ENCODE assay signal across 8 cellular contexts in the genomic region with DNA sequence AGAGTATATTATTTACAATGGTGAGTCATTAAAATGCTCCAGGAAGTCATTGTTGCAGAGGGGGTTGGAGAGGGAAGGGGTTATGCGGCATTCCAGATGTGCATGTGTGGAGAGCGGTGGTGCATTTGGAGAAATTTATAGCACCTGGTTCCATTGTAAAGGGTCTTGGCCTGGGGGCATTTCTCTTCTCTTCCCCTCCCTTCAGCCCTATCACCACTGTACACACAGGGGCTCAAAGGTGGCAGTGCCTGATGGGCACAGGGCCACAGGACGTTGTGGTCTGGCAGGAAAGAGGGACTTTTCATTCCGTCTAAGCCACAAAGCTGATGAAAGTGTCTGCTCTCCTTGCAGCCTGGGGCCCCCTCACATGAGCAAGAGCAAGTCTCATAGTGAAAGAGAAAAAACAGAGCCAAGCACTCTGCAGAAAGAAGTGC.
DNase-seq lines count a peak whose midpoint lies in the region; ATAC-seq, FAIRE-seq and TF ChIP-seq lines count a peak whose summit lies in the region.

No MANE protein-coding gene starts in this region.

- H3K9ac ChIP-seq in HepG2 (ENCODE audit: insufficient read depth, low read depth, low read length), result no peak overlapping the region

- intact Hi-C loops in HepG2 (cut with micrococcal nuclease; ENCODE audit: unreplicated experiment), result no loop called here

- no TSS peak for BruUV-seq in HepG2 (replicated peaks; lab: Mats Ljungman, UMichigan)

- no peaks in the 10 kb centered on the region for H3K36me3 ChIP-seq in kidney epithelial cell (ENCODE audit: control insufficient read depth, insufficient read depth, low read length)
- H3K36me3 ChIP-seq in HepG2 (replicated peaks in 1 of 2; ENCODE audit: control insufficient read depth in 1 of 2, insufficient read depth in 2 of 2, low read length in 2 of 2), result no peaks in the 10 kb centered on the region

- H3K79me2 ChIP-seq in HepG2 (ENCODE audit: insufficient read depth, low read length), result no peaks in the 10 kb centered on the region

- FAIRE-seq in HepG2 (lab: Jason Lieb, UNC), result no peak

- H3K27me3 ChIP-seq in kidney epithelial cell (ENCODE audit: control insufficient read depth, insufficient read depth, low read length) (no peaks in the 10 kb centered on the region), HepG2 (ENCODE audit: control insufficient read depth in 1 of 2, insufficient read depth in 2 of 2, low read length in 2 of 2) (no peaks in the 10 kb centered on the region)

- ATAC-seq in GM18505 (IDR thresholded peaks at IDR 0.05; ENCODE audit: unreplicated experiment) (peak; percentile 69), GM21825 (IDR thresholded peaks at IDR 0.05; ENCODE audit: unreplicated experiment) (peak; percentile 69), HepG2 (no peak)

- TF ChIP-seq POLR2A in GM18505 (IDR thresholded peaks at IDR 0.05; ENCODE audit: borderline replicate concordance, extremely low read depth, insufficient read depth, insufficient read length) (no peak), HepG2 (IDR thresholded peaks at IDR 0.05; ENCODE audit: insufficient read depth in 1 of 2, low read depth in 2 of 2, low read length in 2 of 2) (no peak)

- no peak overlapping the region for H3K27ac ChIP-seq in HepG2 (ENCODE audit: extremely low read length, insufficient read depth, low read length)

- H3K4me3 ChIP-seq in kidney epithelial cell (ENCODE audit: low read depth, low read length), result no peak overlapping the region
- H3K4me3 ChIP-seq in HepG2 (replicated peaks in 1 of 3; ENCODE audit: insufficient read depth in 1 of 3, low read depth in 2 of 3, low read length in 3 of 3), result no peak overlapping the region

- TF ChIP-seq EP300 in HepG2 (IDR thresholded peaks at IDR 0.05; ENCODE audit: low read depth in 2 of 2, low read length in 2 of 2), result no peak
- TF ChIP-seq EP300 in HepG2 (CRISPR knock-in tag; IDR thresholded peaks at IDR 0.05; ENCODE audit: borderline replicate concordance), result no peak

- H3K4me1 ChIP-seq in HepG2 (ENCODE audit: insufficient read depth, low read length), result no peaks in the 10 kb centered on the region

- H3K4me2 ChIP-seq in HepG2 (ENCODE audit: low read depth, low read length), result no peak overlapping the region

- in situ Hi-C loops in HepG2 (cut with HindIII; ENCODE audit: extremely low pct_ligation_motif_present, low pct_unique_long_range_greater_than_20kb), result no loop called here

- 50% methylated on average over 4 of the region's 4 CpGs for WGBS in HepG2 (ENCODE audit: low lambda C conversion rate)

- POLR2A ChIA-PET in HepG2 (lab: Yijun Ruan, JAX), result no interaction called here

- no peak for TF ChIP-seq RAD21 in HepG2 (CRISPR knock-in tag; IDR thresholded peaks at IDR 0.05)

- no peaks in the 10 kb centered on the region for H4K20me1 ChIP-seq in HepG2 (ENCODE audit: insufficient read depth, low read length)

- TF ChIP-seq CTCF in kidney epithelial cell (IDR thresholded peaks at IDR 0.05; ENCODE audit: insufficient read depth, low read length, poor library complexity, severe bottlenecking) (no peak), HepG2 (CRISPR knock-in tag; IDR thresholded peaks at IDR 0.05) (no peak)

- DNase-seq in Kasumi-1 (lab: John Stamatoyannopoulos, UW) (peak; percentile 78 to 87), kidney epithelial cell (ENCODE audit: low read depth) (peak; percentile 65), NCI-H226 (no peak), HepG2 (ENCODE audit: low spot score) (no peak)
- DNase-seq in central memory CD4-positive, alpha-beta T cell, result no peak
- no peak for DNase-seq in stimulated activated CD4-positive, alpha-beta T cell treated with anti-CD3 and anti-CD28 coated beads, Interleukin-2, amount 100 ng/mL, for 48 hours

- CTCF ChIA-PET in HepG2 (lab: Yijun Ruan, JAX; ENCODE audit: low intra/inter-chr PET ratio, low total read pairs), result no interaction called here

- no peak overlapping the region for H2AFZ ChIP-seq in HepG2 (ENCODE audit: low read length)

- H3K9me3 ChIP-seq in HepG2 (ENCODE audit: low read length), result no peaks in the 10 kb centered on the region

TF ChIP-seq in HepG2, 621 proteins besides CTCF, POLR2A, EP300 and RAD21 (continues in another document):
- TF ChIP-seq, protein P1, sequence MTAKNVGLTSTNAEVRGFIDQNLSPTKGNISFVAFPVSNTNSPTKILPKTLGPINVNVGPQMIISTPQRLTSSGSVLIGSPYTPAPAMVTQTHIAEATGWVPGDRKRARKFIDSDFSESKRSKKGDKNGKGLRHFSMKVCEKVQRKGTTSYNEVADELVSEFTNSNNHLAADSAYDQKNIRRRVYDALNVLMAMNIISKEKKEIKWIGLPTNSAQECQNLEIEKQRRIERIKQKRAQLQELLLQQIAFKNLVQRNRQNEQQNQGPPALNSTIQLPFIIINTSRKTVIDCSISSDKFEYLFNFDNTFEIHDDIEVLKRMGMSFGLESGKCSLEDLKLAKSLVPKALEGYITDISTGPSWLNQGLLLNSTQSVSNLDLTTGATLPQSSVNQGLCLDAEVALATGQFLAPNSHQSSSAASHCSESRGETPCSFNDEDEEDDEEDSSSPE (CRISPR knock-in tag; IDR thresholded peaks at IDR 0.05), result no peak
- TF ChIP-seq, protein P2, sequence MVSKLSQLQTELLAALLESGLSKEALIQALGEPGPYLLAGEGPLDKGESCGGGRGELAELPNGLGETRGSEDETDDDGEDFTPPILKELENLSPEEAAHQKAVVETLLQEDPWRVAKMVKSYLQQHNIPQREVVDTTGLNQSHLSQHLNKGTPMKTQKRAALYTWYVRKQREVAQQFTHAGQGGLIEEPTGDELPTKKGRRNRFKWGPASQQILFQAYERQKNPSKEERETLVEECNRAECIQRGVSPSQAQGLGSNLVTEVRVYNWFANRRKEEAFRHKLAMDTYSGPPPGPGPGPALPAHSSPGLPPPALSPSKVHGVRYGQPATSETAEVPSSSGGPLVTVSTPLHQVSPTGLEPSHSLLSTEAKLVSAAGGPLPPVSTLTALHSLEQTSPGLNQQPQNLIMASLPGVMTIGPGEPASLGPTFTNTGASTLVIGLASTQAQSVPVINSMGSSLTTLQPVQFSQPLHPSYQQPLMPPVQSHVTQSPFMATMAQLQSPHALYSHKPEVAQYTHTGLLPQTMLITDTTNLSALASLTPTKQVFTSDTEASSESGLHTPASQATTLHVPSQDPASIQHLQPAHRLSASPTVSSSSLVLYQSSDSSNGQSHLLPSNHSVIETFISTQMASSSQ (IDR thresholded peaks at IDR 0.05; ENCODE audit: low read depth), result no peak
- TF ChIP-seq, protein P2 (CRISPR knock-in tag; IDR thresholded peaks at IDR 0.05; ENCODE audit: borderline replicate concordance), result no peak
- no peak for TF ChIP-seq KDM4B (CRISPR knock-in tag; IDR thresholded peaks at IDR 0.05)
- TF ChIP-seq, protein P3, sequence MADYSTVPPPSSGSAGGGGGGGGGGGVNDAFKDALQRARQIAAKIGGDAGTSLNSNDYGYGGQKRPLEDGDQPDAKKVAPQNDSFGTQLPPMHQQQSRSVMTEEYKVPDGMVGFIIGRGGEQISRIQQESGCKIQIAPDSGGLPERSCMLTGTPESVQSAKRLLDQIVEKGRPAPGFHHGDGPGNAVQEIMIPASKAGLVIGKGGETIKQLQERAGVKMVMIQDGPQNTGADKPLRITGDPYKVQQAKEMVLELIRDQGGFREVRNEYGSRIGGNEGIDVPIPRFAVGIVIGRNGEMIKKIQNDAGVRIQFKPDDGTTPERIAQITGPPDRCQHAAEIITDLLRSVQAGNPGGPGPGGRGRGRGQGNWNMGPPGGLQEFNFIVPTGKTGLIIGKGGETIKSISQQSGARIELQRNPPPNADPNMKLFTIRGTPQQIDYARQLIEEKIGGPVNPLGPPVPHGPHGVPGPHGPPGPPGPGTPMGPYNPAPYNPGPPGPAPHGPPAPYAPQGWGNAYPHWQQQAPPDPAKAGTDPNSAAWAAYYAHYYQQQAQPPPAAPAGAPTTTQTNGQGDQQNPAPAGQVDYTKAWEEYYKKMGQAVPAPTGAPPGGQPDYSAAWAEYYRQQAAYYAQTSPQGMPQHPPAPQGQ (CRISPR knock-in tag; IDR thresholded peaks at IDR 0.05; ENCODE audit: borderline replicate concordance), result no peak
- no peak for TF ChIP-seq NR2C2 (CRISPR knock-in tag; IDR thresholded peaks at IDR 0.05; ENCODE audit: borderline replicate concordance)
- no peak for TF ChIP-seq CC2D1A (CRISPR knock-in tag; IDR thresholded peaks at IDR 0.05)
- TF ChIP-seq ZNF567 (CRISPR knock-in tag; IDR thresholded peaks at IDR 0.05; ENCODE audit: borderline replicate concordance), result no peak
- TF ChIP-seq HOXA3 (CRISPR knock-in tag; IDR thresholded peaks at IDR 0.05), result no peak
- TF ChIP-seq, protein P4, sequence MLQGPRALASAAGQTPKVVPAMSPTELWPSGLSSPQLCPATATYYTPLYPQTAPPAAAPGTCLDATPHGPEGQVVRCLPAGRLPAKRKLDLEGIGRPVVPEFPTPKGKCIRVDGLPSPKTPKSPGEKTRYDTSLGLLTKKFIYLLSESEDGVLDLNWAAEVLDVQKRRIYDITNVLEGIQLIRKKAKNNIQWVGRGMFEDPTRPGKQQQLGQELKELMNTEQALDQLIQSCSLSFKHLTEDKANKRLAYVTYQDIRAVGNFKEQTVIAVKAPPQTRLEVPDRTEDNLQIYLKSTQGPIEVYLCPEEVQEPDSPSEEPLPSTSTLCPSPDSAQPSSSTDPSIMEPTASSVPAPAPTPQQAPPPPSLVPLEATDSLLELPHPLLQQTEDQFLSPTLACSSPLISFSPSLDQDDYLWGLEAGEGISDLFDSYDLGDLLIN (CRISPR knock-in tag; IDR thresholded peaks at IDR 0.05; ENCODE audit: borderline replicate concordance), result no peak
- no peak for TF ChIP-seq NFKB2 (CRISPR knock-in tag; IDR thresholded peaks at IDR 0.05; ENCODE audit: borderline replicate concordance)
- no peak for TF ChIP-seq FOSL2 (CRISPR knock-in tag; IDR thresholded peaks at IDR 0.05)
- no peak for TF ChIP-seq HNF4A (CRISPR knock-in tag; IDR thresholded peaks at IDR 0.05)
- no peak for TF ChIP-seq CREB1 (IDR thresholded peaks at IDR 0.05)
- no peak for TF ChIP-seq CREB1 (CRISPR knock-in tag; IDR thresholded peaks at IDR 0.05)
- TF ChIP-seq ZNF501 (CRISPR knock-in tag; IDR thresholded peaks at IDR 0.05), result no peak
- TF ChIP-seq ZNF644 (CRISPR knock-in tag; IDR thresholded peaks at IDR 0.05; ENCODE audit: low read depth), result no peak

Comparison
In these comparisons a context has a peak if more than half of its experiments do, and no peak if none do; other contexts are left out.
1. DNase-seq: peak in Kasumi-1 (2 of 2) and kidney epithelial cell (single experiment); none in central memory CD4-positive, alpha-beta T cell (single experiment), stimulated activated CD4-positive, alpha-beta T cell treated with anti-CD3 and anti-CD28 coated beads, Interleukin-2, amount 100 ng/mL, for 48 hours (0 of 2), NCI-H226 (single experiment) and HepG2 (single experiment).